Comparison of ENCODE assay signal across 8 cellular contexts in the genomic region with DNA sequence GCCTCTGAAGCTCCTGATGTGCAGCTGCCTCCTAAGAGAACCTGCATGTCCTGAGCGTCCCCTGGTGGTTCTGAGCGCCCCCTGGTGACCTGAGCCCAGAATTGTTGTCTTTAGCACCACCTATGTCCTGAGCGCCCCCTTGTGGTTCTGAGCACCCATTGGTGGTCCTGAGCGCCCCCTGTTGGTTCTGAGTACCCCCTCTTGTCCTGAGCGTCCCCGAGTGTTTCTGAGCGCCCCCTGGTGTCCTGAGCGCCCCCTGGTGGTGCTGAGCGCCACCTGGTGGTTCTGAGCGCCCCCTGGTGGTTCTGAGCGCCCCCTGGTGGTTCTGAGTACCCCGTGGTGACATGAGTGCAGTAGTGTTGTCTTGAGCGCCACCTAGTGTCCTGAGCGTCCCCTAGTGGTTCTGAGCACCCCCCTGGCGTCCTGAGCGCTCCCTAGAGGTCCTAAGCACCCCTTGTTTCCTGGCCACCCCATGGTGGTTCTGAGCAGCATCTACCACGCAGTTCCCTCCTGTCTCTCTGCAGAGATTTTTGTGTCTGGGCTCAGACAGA.
A peak's percentile ranks its signal among the peaks of the same experiment; 100 is the strongest.
DNase-seq lines count a peak whose midpoint lies in the region; ATAC-seq and TF ChIP-seq lines count a peak whose summit lies in the region.

No MANE protein-coding gene starts in this region.

- DNase-seq in SIG-M5 treated with dmso at 0.1 percent for 504 hours (lab: John Stamatoyannopoulos, UW; ENCODE audit: unreplicated experiment) (peak; percentile 11), SIG-M5 (lab: John Stamatoyannopoulos, UW) (no peak), OCI-M1 (lab: John Stamatoyannopoulos, UW) (peak; percentile 60), kidney epithelial cell (ENCODE audit: low read depth) (no peak), HPDE6-E6E7 (ENCODE audit: extremely low spot score) (no peak)
- DNase-seq in activated T-helper 9 cell treated with anti-CD3 and anti-CD28 coated beads, Interleukin-2, amount 50 U/mL, for 16 hours (ENCODE audit: low read depth), result peak; percentile 57
- DNase-seq in stimulated activated CD8-positive, alpha-beta memory T cell treated with anti-CD3 and anti-CD28 coated beads, Interleukin-7, amount 100 ng/mL, for 4 hours (ENCODE audit: low read depth in 2 of 2), result peak; percentile 21 to 48

- H3K36me3 ChIP-seq in kidney epithelial cell (ENCODE audit: control insufficient read depth, insufficient read depth, low read length), result no peaks in the 10 kb centered on the region

- no peaks in the 10 kb centered on the region for H3K27me3 ChIP-seq in kidney epithelial cell (ENCODE audit: control insufficient read depth, insufficient read depth, low read length)

- peak; percentile 70 for ATAC-seq in HG02870 (IDR thresholded peaks at IDR 0.05; ENCODE audit: unreplicated experiment)

- H3K4me3 ChIP-seq in kidney epithelial cell (ENCODE audit: low read depth, low read length), result no peak overlapping the region

- peak; percentile 48 for TF ChIP-seq CTCF in kidney epithelial cell (IDR thresholded peaks at IDR 0.05; ENCODE audit: insufficient read depth, low read length, poor library complexity, severe bottlenecking)

Comparison
In these comparisons a context has a peak if more than half of its experiments do, and no peak if none do; other contexts are left out.
1. DNase-seq: peak in SIG-M5 treated with dmso at 0.1 percent for 504 hours (single experiment), OCI-M1 (single experiment), activated T-helper 9 cell treated with anti-CD3 and anti-CD28 coated beads, Interleukin-2, amount 50 U/mL, for 16 hours (single experiment) and stimulated activated CD8-positive, alpha-beta memory T cell treated with anti-CD3 and anti-CD28 coated beads, Interleukin-7, amount 100 ng/mL, for 4 hours (2 of 2); none in SIG-M5 (single experiment), kidney epithelial cell (single experiment) and HPDE6-E6E7 (single experiment).